ENCODE assay signal across 28 cellular contexts in the genomic region with DNA sequence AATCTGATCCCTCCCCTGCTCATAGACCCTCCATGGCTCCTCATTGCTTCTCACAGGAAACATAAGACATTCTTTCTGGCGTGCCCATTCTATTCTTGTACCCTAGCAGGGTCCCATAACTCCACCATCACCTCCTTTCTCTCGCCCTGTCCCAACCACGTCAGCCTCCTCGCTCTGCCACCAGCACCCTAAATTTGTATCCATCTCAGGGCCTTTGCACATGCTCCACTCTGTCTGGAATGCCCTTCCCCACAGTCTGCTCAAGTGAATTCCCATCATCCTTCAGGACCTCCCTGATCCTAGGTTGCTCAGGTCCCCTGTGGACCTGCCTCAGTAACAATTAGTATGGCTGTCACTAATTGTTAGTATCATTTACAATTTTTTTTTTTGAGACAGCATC. TPM values are rescaled to one million over a fixed set of nuclear protein-coding genes. Genes with fewer than 3 reads are reported as not detected.
"Had no signal": no experiment of that assay in that cellular context is flagged by ENCODE, and none has a peak within 500 bp of the region (broad histone marks: within the 10 kb centered on the region; RNA-seq: fewer than 3 reads in every experiment).

No MANE protein-coding gene starts in this region.

- ATAC-seq: heart left ventricle, left lobe of liver, natural killer cell had no signal

- H3K4me1 ChIP-seq: colonic mucosa, right atrium auricular region, sigmoid colon had no signal

- H3K27ac ChIP-seq: colonic mucosa, heart left ventricle, ovary, right atrium auricular region, sigmoid colon, skin epidermis, stomach, thoracic aorta, transverse colon had no signal

- H3K27ac Mint-ChIP-seq: endodermal cell, natural killer cell had no signal

- H3K4me1 Mint-ChIP-seq: endodermal cell, neural crest cell had no signal

- H3K27me3 ChIP-seq: colonic mucosa, ovary, right atrium auricular region, transverse colon had no signal

- FAIRE-seq: islet of Langerhans had no signal

- H3K9me3 ChIP-seq: colonic mucosa, heart left ventricle, ovary, right atrium auricular region, sigmoid colon, stomach, thoracic aorta, transverse colon had no signal

- H3K36me3 ChIP-seq: colonic mucosa, heart left ventricle, ovary, right atrium auricular region, sigmoid colon, thoracic aorta had no signal

- H3K36me3 Mint-ChIP-seq: natural killer cell had no signal

- H3K4me3 ChIP-seq: colonic mucosa, heart left ventricle, ovary, right atrium auricular region, sigmoid colon, skin epidermis, stomach, thoracic aorta, transverse colon had no signal

- H3K9me3 Mint-ChIP-seq: endodermal cell, natural killer cell, neural crest cell had no signal

- H3K4me3 Mint-ChIP-seq: endodermal cell, neural crest cell had no signal

- DNase-seq: colonic mucosa; effector CD4-positive, alpha-beta T cell; endodermal cell; foreskin melanocyte; heart left ventricle; hypothalamus; kidney glomerular epithelial cell; mammary epithelial cell; natural killer cell; nucleus accumbens; ovary; sigmoid colon; stimulated activated CD4-positive, alpha-beta T cell treated with anti-CD3 and anti-CD28 coated beads, Interleukin-2, amount 100 ng/mL, for 24 hours; stimulated activated CD4-positive, alpha-beta T cell treated with anti-CD3 and anti-CD28 coated beads, Interleukin-4, amount 100 ng/mL, for 4 hours; stimulated activated naive CD4-positive, alpha-beta T cell; stomach; substantia nigra; transverse colon had no signal

RNA-seq across cellular contexts. Expression of a gene that starts 10.5 kb away (rescaled TPM):
- total RNA-seq: heart left ventricle, natural killer cell, neural crest cell, right atrium auricular region had no signal
- polyA plus RNA-seq: heart left ventricle had no signal

RNA-seq across cellular contexts. Expression of a gene that starts 15.9 kb away (rescaled TPM):
- total RNA-seq: colonic mucosa, dermis microvascular lymphatic vessel endothelial cell, left lobe of liver, lower leg skin, mammary epithelial cell, neural crest cell, posterior vena cava, right atrium auricular region, sigmoid colon, stomach, thoracic aorta, transverse colon, ureter had no signal
- polyA plus RNA-seq: heart left ventricle, mammary epithelial cell had no signal
